8 cellular contexts compared by ENCODE assay signal in the genomic region with DNA sequence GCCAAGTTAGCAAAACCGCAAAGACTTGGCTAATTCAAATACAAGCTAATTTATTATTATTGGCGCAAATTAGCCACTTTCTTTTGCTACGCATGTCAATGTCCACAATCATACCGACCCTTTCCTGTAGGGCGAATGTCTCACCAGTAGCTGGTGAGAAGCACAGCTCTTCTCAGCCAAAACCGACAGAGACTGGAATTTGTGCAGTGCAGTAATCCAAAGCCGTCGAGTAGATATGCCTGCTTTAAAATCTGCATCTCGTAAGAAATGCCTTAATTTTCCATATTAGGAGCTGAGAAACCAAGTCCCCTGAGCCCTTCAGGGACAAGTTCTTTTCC. TPM values are rescaled to one million over a fixed set of nuclear protein-coding genes. Genes with fewer than 3 reads are reported as not detected.
DNase-seq lines count a peak whose midpoint lies in the region; ATAC-seq and TF ChIP-seq lines count a peak whose summit lies in the region.

No MANE protein-coding gene starts in this region.

- no peak for TF ChIP-seq CTCF in CD4-positive, alpha-beta T cell (IDR thresholded peaks at IDR 0.05)
- no peak for TF ChIP-seq CTCF in glutamatergic neuron (IDR thresholded peaks at IDR 0.05; ENCODE audit: partially characterized antibody, unreplicated experiment)

- peak; percentile 43 for ATAC-seq in CD4-positive, alpha-beta T cell (ENCODE audit: poor library complexity)
- peak; percentile 22 for ATAC-seq in GM18870 (IDR thresholded peaks at IDR 0.05; ENCODE audit: unreplicated experiment)

- no peaks in the 10 kb centered on the region for H3K27me3 ChIP-seq in CD4-positive, alpha-beta T cell (ENCODE audit: control insufficient read depth, insufficient read depth, low read length)

- CTCF ChIA-PET in CD4-positive, alpha-beta T cell (lab: Charles Lee): interaction anchor here (0.6 to 3.5 kb wide), 13 partner anchors 8 to 136 kb away, joined by 3 to 38 read pairs (median 3); a partner anchor contains a TSS
- CTCF ChIA-PET in activated CD4-positive, alpha-beta memory T cell treated with anti-CD3 and anti-CD28 coated beads for 36 hours (lab: Charles Lee): interaction anchor here (0.7 to 2.7 kb wide), 14 partner anchors 10 to 911 kb away, joined by 3 to 32 read pairs (median 3); a partner anchor contains a TSS

- no peak overlapping the region for H3K4me3 Mint-ChIP-seq in CD4-positive, alpha-beta T cell
- no peak overlapping the region for H3K4me3 Mint-ChIP-seq in activated CD4-positive, alpha-beta memory T cell treated with anti-CD3 and anti-CD28 coated beads for 36 hours
- H3K4me3 Mint-ChIP-seq in glutamatergic neuron (ENCODE audit: unreplicated experiment): peak overlapping the region; percentile 91

- no peaks in the 10 kb centered on the region for H3K9me3 Mint-ChIP-seq in CD4-positive, alpha-beta T cell
- H3K9me3 Mint-ChIP-seq in activated CD4-positive, alpha-beta memory T cell treated with anti-CD3 and anti-CD28 coated beads for 36 hours: peaks cover 2% of the 10 kb centered on the region
- H3K9me3 Mint-ChIP-seq in glutamatergic neuron (ENCODE audit: unreplicated experiment): peaks cover 3% of the 10 kb centered on the region

- H3K27ac ChIP-seq in CD4-positive, alpha-beta T cell (ENCODE audit: low read depth, low read length): peak overlapping the region; percentile 74

- H3K4me1 Mint-ChIP-seq in CD4-positive, alpha-beta T cell (ENCODE audit: low read depth): peaks cover 20% of the 10 kb centered on the region
- peaks cover 9% of the 10 kb centered on the region for H3K4me1 Mint-ChIP-seq in activated CD4-positive, alpha-beta memory T cell treated with anti-CD3 and anti-CD28 coated beads for 36 hours (ENCODE audit: low read depth)
- H3K4me1 Mint-ChIP-seq in glutamatergic neuron (ENCODE audit: low read depth, unreplicated experiment): peaks cover 4% of the 10 kb centered on the region

- peak overlapping the region; percentile 89 for H3K27ac Mint-ChIP-seq in CD4-positive, alpha-beta T cell
- peak overlapping the region; percentile 70 for H3K27ac Mint-ChIP-seq in activated CD4-positive, alpha-beta memory T cell treated with anti-CD3 and anti-CD28 coated beads for 36 hours
- peak overlapping the region; percentile 96 for H3K27ac Mint-ChIP-seq in glutamatergic neuron (ENCODE audit: unreplicated experiment)

- H3K36me3 Mint-ChIP-seq in CD4-positive, alpha-beta T cell (ENCODE audit: low read depth): peaks cover 14% of the 10 kb centered on the region
- no peaks in the 10 kb centered on the region for H3K36me3 Mint-ChIP-seq in activated CD4-positive, alpha-beta memory T cell treated with anti-CD3 and anti-CD28 coated beads for 36 hours
- no peaks in the 10 kb centered on the region for H3K36me3 Mint-ChIP-seq in glutamatergic neuron (ENCODE audit: unreplicated experiment)

- intact Hi-C loops in CD4-positive, alpha-beta T cell (cut with DNase I, micrococcal nuclease): loop anchor here (1.0 to 10.0 kb wide), 5 partner anchors 20 to 884 kb away; a partner anchor contains a TSS
- intact Hi-C loops in activated CD4-positive, alpha-beta memory T cell treated with anti-CD3 and anti-CD28 coated beads for 36 hours (cut with micrococcal nuclease): loop anchor here (2.0 to 5.0 kb wide), 3 partner anchors 438 to 1064 kb away; a partner anchor contains a TSS

- DNase-seq in CD4-positive, alpha-beta T cell: peak in 2 of 10 experiments; percentile 6 to 11
- peak; percentile 84 for DNase-seq in HT-29 (ENCODE audit: low spot score)
- DNase-seq in activated CD4-positive, alpha-beta memory T cell treated with anti-CD3 and anti-CD28 coated beads for 36 hours: no peak
- no peak for DNase-seq in glutamatergic neuron
- peak; percentile 80 for DNase-seq in renal cortical epithelial cell (ENCODE audit: low read depth)
- DNase-seq in midbrain (lab: John Stamatoyannopoulos, UW): no peak
- DNase-seq in stimulated activated CD4-positive, alpha-beta T cell treated with anti-CD3 and anti-CD28 coated beads, Interleukin-2, amount 100 ng/mL, for 24 hours: no peak

- no peaks in the 10 kb centered on the region for H3K9me3 ChIP-seq in CD4-positive, alpha-beta T cell (ENCODE audit: control insufficient read depth, low read length)

- H3K27me3 Mint-ChIP-seq in CD4-positive, alpha-beta T cell: no peaks in the 10 kb centered on the region
- no peaks in the 10 kb centered on the region for H3K27me3 Mint-ChIP-seq in activated CD4-positive, alpha-beta memory T cell treated with anti-CD3 and anti-CD28 coated beads for 36 hours
- no peaks in the 10 kb centered on the region for H3K27me3 Mint-ChIP-seq in glutamatergic neuron (ENCODE audit: unreplicated experiment)

- POLR2A ChIA-PET in CD4-positive, alpha-beta T cell (lab: Charles Lee): interaction anchor here (0.6 to 8.4 kb wide), 23 partner anchors 10 to 919 kb away, joined by 3 to 179 read pairs (median 5); a partner anchor contains a TSS
- POLR2A ChIA-PET in activated CD4-positive, alpha-beta memory T cell treated with anti-CD3 and anti-CD28 coated beads for 36 hours (lab: Charles Lee): interaction anchor here (0.6 to 3.2 kb wide), 11 partner anchors 22 to 438 kb away, joined by 3 to 52 read pairs (median 3); a partner anchor contains a TSS

RNA-seq across cellular contexts. Expression of a gene that starts 0.6 kb away (rescaled TPM):
- 1 to 10 TPM; 7.5 to 7.7 TPM for total RNA-seq in CD4-positive, alpha-beta T cell
- total RNA-seq in HT-29 (2014; rRNA removed; shearing (Covaris generic)): 11.0 and 16.2 TPM in 2 replicates
- total RNA-seq in activated CD4-positive, alpha-beta memory T cell treated with anti-CD3 and anti-CD28 coated beads for 36 hours: 10 to 100 TPM in 1 of 2 experiments, 1 to 10 TPM in 1; 8.0 to 11.6 TPM
- total RNA-seq in glutamatergic neuron (ENCODE audit: unreplicated experiment) (34.3 TPM), renal cortical epithelial cell (26.7 and 48.3 TPM in 2 replicates)

RNA-seq across cellular contexts. Expression of a gene that starts 21.0 kb away (rescaled TPM):
- 10 to 100 TPM; 70.5 to 80.4 TPM for total RNA-seq in CD4-positive, alpha-beta T cell
- 138 and 145 TPM in 2 replicates for total RNA-seq in HT-29 (2014; rRNA removed; shearing (Covaris generic))
- 10 to 100 TPM; 80.1 to 82.3 TPM for total RNA-seq in activated CD4-positive, alpha-beta memory T cell treated with anti-CD3 and anti-CD28 coated beads for 36 hours
- 140 TPM for total RNA-seq in glutamatergic neuron (ENCODE audit: unreplicated experiment)
- 214 and 540 TPM in 2 replicates for total RNA-seq in renal cortical epithelial cell

Comparison
In these comparisons a context has a peak if more than half of its experiments do, and no peak if none do; other contexts are left out.
1. DNase-seq: peak in HT-29 (single experiment) and renal cortical epithelial cell (single experiment); none in activated CD4-positive, alpha-beta memory T cell treated with anti-CD3 and anti-CD28 coated beads for 36 hours (single experiment), glutamatergic neuron (single experiment), midbrain (single experiment) and stimulated activated CD4-positive, alpha-beta T cell treated with anti-CD3 and anti-CD28 coated beads, Interleukin-2, amount 100 ng/mL, for 24 hours (0 of 2).
2. Peak in every context shown above with its lines, with median percentiles within 50 percentile points of each other: H3K27ac Mint-ChIP-seq.